In the genomic region with DNA sequence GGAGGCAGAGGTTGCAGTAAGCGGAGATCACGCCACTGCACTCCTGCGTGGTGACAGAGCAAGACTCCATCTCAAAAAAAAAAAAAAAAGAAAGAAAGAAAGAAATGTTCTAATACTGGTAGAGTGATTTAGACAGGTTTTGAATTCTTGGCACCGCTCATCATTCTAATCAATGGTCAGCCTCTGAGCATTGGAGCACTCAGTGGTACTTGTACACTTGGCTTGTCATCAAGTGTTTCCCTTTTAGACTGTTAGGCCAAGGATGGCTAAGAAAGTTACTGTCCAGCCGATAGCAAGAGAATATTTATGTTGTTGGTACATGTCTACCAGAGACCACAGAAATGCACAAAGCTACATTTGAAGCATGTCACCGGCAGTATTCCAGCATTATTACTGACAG, we compare ENCODE assay signal across 7 cellular contexts.
"Had no signal": no experiment of that assay in that cellular context is flagged by ENCODE, and none has a peak within 500 bp of the region (broad histone marks: within the 10 kb centered on the region; RNA-seq: fewer than 3 reads in every experiment).

No MANE protein-coding gene starts in this region.

- H3K9ac ChIP-seq: GM23248 had no signal

- H3K36me3 ChIP-seq: HAP-1 had no signal

- DNase-seq: GM23248, GOT3, H7, HFFc6, IMR-90 had no signal

- H2AFZ ChIP-seq: GM23248 had no signal

- ATAC-seq: HCT116 had no signal

- H3K27ac ChIP-seq: GM23248 had no signal

- H3K9me3 ChIP-seq: HAP-1 had no signal

- H3K4me1 ChIP-seq: HAP-1 had no signal

- H3K4me3 ChIP-seq: GM23248, HAP-1 had no signal
